14 cellular contexts compared by ENCODE assay signal in the genomic region with DNA sequence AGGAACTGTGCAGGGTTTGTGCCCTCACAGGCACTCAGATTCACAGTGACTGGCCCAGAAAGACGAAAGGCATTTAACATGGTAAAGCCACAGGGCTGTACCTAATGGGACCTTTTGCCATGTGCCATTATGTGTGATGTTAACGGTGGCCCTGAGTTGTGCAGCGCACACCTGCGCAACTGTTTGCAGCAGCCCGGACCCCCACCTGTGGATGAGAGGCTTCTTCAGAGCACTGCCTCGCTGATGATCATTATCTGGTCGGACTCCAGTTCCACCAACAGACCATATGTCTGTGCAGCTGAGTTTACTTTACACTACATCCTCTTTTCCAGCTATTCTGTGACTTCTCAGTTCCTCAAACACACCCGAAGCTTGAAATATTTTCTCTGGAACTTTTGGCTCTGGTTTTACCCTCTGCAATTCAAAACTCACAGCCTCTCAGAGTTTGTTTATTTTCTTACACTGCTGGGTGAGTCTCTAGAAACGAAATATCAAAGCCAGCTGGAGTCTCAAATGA. TPM values are rescaled to one million over a fixed set of nuclear protein-coding genes. Genes with fewer than 3 reads are reported as not detected.
DNase-seq lines count a peak whose midpoint lies in the region; ATAC-seq and TF ChIP-seq lines count a peak whose summit lies in the region.
"Had no signal": no experiment of that assay in that cellular context is flagged by ENCODE, and none has a peak within 500 bp of the region (broad histone marks: within the 10 kb centered on the region; RNA-seq: fewer than 3 reads in every experiment).

No MANE protein-coding gene starts in this region.

- H4K20me1 ChIP-seq in fibroblast of lung (ENCODE audit: control insufficient read depth, extremely low read depth, insufficient read depth, low read length) = no peaks in the 10 kb centered on the region

- H3K79me2 ChIP-seq in fibroblast of lung (ENCODE audit: control insufficient read depth, insufficient read depth, low read length) = no peaks in the 10 kb centered on the region

- no peak overlapping the region for H3K4me3 ChIP-seq in fibroblast of lung (replicated peaks in 1 of 4; ENCODE audit: control extremely low read depth in 1 of 4, insufficient read depth in 1 of 4, low read depth in 3 of 4, low read length in 4 of 4)
- H3K4me3 ChIP-seq: transverse colon had no signal

- no peak for ATAC-seq in HG03280 (IDR thresholded peaks at IDR 0.05; ENCODE audit: unreplicated experiment)
- ATAC-seq: effector memory CD8-positive, alpha-beta T cell; Panc1 had no signal

- H3K9me3 ChIP-seq in fibroblast of lung (ENCODE audit: control insufficient read depth, insufficient read depth, low read depth, low read length) = no peaks in the 10 kb centered on the region
- H3K9me3 ChIP-seq: transverse colon had no signal

- no peaks in the 10 kb centered on the region for H3K27me3 ChIP-seq in fibroblast of lung (ENCODE audit: control insufficient read depth, insufficient read depth, low read length)
- H3K27me3 ChIP-seq: transverse colon had no signal

- no peaks in the 10 kb centered on the region for H3K36me3 ChIP-seq in fibroblast of lung (ENCODE audit: control insufficient read depth, insufficient read depth, low read length)
- H3K36me3 ChIP-seq: transverse colon had no signal

- TF ChIP-seq CTCF in fibroblast of lung (conservative IDR thresholded peaks at IDR 0.05 in 1 of 2, IDR thresholded peaks at IDR 0.05 in 1 of 2; ENCODE audit: low read depth in 1 of 2, low read length in 2 of 2) = no peak

- H3K9ac ChIP-seq in fibroblast of lung (ENCODE audit: insufficient read depth, low read length) = no peak overlapping the region

- H3K27ac ChIP-seq in fibroblast of lung (ENCODE audit: insufficient read depth, low read length) = no peak overlapping the region

- H3K4me2 ChIP-seq in fibroblast of lung (ENCODE audit: extremely low read depth, insufficient read depth, low read length) = no peak overlapping the region

- no peak overlapping the region for H2AFZ ChIP-seq in fibroblast of lung (ENCODE audit: low read length)

- peaks cover 14% of the 10 kb centered on the region for H3K4me1 ChIP-seq in fibroblast of lung (ENCODE audit: control insufficient read depth, extremely low read depth, insufficient read depth, low read length)

- peak; percentile 49 for DNase-seq in GM04503 (ENCODE audit: low read depth)
- DNase-seq in OCI-M1 (lab: John Stamatoyannopoulos, UW) = peak; percentile 36
- peak; percentile 54 to 92 for DNase-seq in fibroblast of lung (ENCODE audit: low read depth in 2 of 2)
- DNase-seq in smooth muscle cell of the brain vasculature (ENCODE audit: low read depth, low spot score) = peak; percentile 41
- no peak for DNase-seq in KG1 (lab: John Stamatoyannopoulos, UW)
- DNase-seq in NCI-H1694 treated with DMSO at 0.1 percent for 48 hours (lab: John Stamatoyannopoulos, UW) = no peak
- DNase-seq in stimulated activated CD4-positive, alpha-beta T cell treated with anti-CD3 and anti-CD28 coated beads, Interleukin-4, amount 100 ng/mL, for 4 hours = no peak
- DNase-seq: activated CD4-positive, CD25-positive, alpha-beta regulatory T cell treated with anti-CD3 and anti-CD28 coated beads, Interleukin-2, amount 50 U/mL, for 72 hours; activated naive CD4-positive, alpha-beta T cell treated with anti-CD3 and anti-CD28 coated beads for 36 hours; DMS79; effector memory CD8-positive, alpha-beta T cell; transverse colon had no signal

RNA-seq across cellular contexts. Expression of a gene that starts 35.6 kb away (rescaled TPM):
- total RNA-seq in fibroblast of lung = 37.8 and 53.7 TPM in 2 replicates
- 95.5 and 113 TPM in 2 replicates for polyA plus RNA-seq in fibroblast of lung
- polyA plus RNA-seq in fibroblast of lung (2012) = 67.8 and 74.8 TPM in 2 replicates
- 13.3 and 18.7 TPM in 2 replicates for polyA minus RNA-seq in fibroblast of lung (ENCODE audit: low replicate concordance)

Comparison
In these comparisons a context has a peak if more than half of its experiments do, and no peak if none do; other contexts are left out.
1. DNase-seq: peak in GM04503 (single experiment), OCI-M1 (single experiment), fibroblast of lung (2 of 2) and smooth muscle cell of the brain vasculature (single experiment); none in KG1 (single experiment), NCI-H1694 treated with DMSO at 0.1 percent for 48 hours (single experiment) and stimulated activated CD4-positive, alpha-beta T cell treated with anti-CD3 and anti-CD28 coated beads, Interleukin-4, amount 100 ng/mL, for 4 hours (0 of 2).